Comparison of ENCODE assay signal across 28 cellular contexts in genomic region chr11:123388640-123389039, GRCh38.
"Had no signal": no experiment of that assay in that cellular context is flagged by ENCODE, and none has a peak within 500 bp of the region (broad histone marks: within the 10 kb centered on the region; RNA-seq: fewer than 3 reads in every experiment).

No MANE protein-coding gene starts in this region.

- FAIRE-seq: urothelium cell line had no signal

- H3K27me3 Mint-ChIP-seq: stimulated activated memory B cell treated with anti-CD40 and anti-IgM and Interleukin-4, amounts not matched to agents 10 μg/mL and 1 μg/mL and 100 μg/mL, for 72 hours had no signal

- ATAC-seq: stimulated activated effector memory CD8-positive, alpha-beta T cell treated with anti-CD3 and anti-CD28 coated beads, Interleukin-12 subunit alpha, Interleukin-12 subunit beta, amount 100 ng/mL, for 72 hours; stimulated activated memory B cell treated with anti-CD40 and anti-IgM and Interleukin-4, amounts not matched to agents 10 μg/mL and 1 μg/mL and 100 μg/mL, for 72 hours; stimulated activated naive B cell treated with anti-CD40 and anti-IgM and Interleukin-4, amounts not matched to agents 10 μg/mL and 1 μg/mL and 100 μg/mL, for 72 hours; stimulated activated naive CD8-positive, alpha-beta T cell treated with anti-CD3 and anti-CD28 coated beads, Interleukin-15, amount 100 ng/mL, for 72 hours; stimulated activated naive CD8-positive, alpha-beta T cell treated with anti-CD3 and anti-CD28 coated beads, Interleukin-15, Interleukin-2, amounts not matched to agents 100 U/mL and 50 U/mL, for 24 hours; upper lobe of right lung had no signal

- H3K27ac ChIP-seq: stomach, suprapubic skin, testis, thoracic aorta, tibial artery, tibial nerve, transverse colon, upper lobe of left lung, upper lobe of right lung, uterus, vagina had no signal

- H3K4me3 ChIP-seq: stomach, suprapubic skin, testis, thoracic aorta, thyroid gland, tibial artery, tibial nerve, transverse colon, upper lobe of left lung, upper lobe of right lung, uterus, vagina had no signal

- H3K4me3 Mint-ChIP-seq: stimulated activated effector memory CD8-positive, alpha-beta T cell treated with anti-CD3 and anti-CD28 coated beads, Interleukin-12 subunit alpha, Interleukin-12 subunit beta, amount 100 ng/mL, for 72 hours; stimulated activated memory B cell treated with anti-CD40 and anti-IgM and Interleukin-4, amounts not matched to agents 10 μg/mL and 1 μg/mL and 100 μg/mL, for 72 hours; stimulated activated naive B cell treated with anti-CD40 and anti-IgM and Interleukin-4, amounts not matched to agents 10 μg/mL and 1 μg/mL and 100 μg/mL, for 72 hours; stimulated activated naive CD8-positive, alpha-beta T cell treated with anti-CD3 and anti-CD28 coated beads, Interleukin-15, amount 100 ng/mL, for 72 hours; stimulated activated naive CD8-positive, alpha-beta T cell treated with anti-CD3 and anti-CD28 coated beads, Interleukin-15, Interleukin-2, amounts not matched to agents 100 ng/mL and 50 ng/mL, for 24 hours; type B pancreatic cell had no signal

- DNase-seq: stimulated activated CD4-positive, alpha-beta T cell treated with anti-CD3 and anti-CD28 coated beads, Interleukin-2, amount 100 ng/mL, for 48 hours; stimulated activated CD4-positive, alpha-beta T cell treated with anti-CD3 and anti-CD28 coated beads, Interleukin-4, amount 100 ng/mL, for 1 hour; stimulated activated CD4-positive, alpha-beta T cell treated with anti-CD3 and anti-CD28 coated beads, Interleukin-4, amount 100 ng/mL, for 24 hours; stimulated activated CD4-positive, alpha-beta T cell treated with anti-CD3 and anti-CD28 coated beads, Interleukin-4, amount 100 ng/mL, for 4 hours; stimulated activated CD8-positive, alpha-beta memory T cell treated with anti-CD3 and anti-CD28 coated beads, Interleukin-4, amount 100 ng/mL, for 48 hours; stimulated activated naive B cell treated with anti-CD40 and anti-IgM and Interleukin-4, amounts not matched to agents 10 μg/mL and 1 μg/mL and 100 μg/mL, for 72 hours; stimulated activated naive CD4-positive, alpha-beta T cell; stimulated activated naive CD4-positive, alpha-beta T cell treated with Interleukin-2 at 50 U/mL for 16 hours; stimulated activated naive CD8-positive, alpha-beta T cell treated with anti-CD3 and anti-CD28 coated beads, Interleukin-15, amount 100 ng/mL, for 72 hours; stimulated activated naive CD8-positive, alpha-beta T cell treated with anti-CD3 and anti-CD28 coated beads, Interleukin-15, Interleukin-2, amounts not matched to agents 100 U/mL and 50 U/mL, for 24 hours; stomach; substantia nigra; testis; thyroid gland; tibial artery; transverse colon; upper lobe of left lung; upper lobe of right lung; uterus had no signal

- H3K27me3 ChIP-seq: stomach, testis, thyroid gland, tibial artery, tibial nerve, transverse colon, upper lobe of left lung, upper lobe of right lung, uterus, vagina had no signal

- H3K4me1 ChIP-seq: stomach, suprapubic skin, testis, tibial artery, tibial nerve, transverse colon, upper lobe of left lung, upper lobe of right lung, uterus, vagina had no signal

- H3K27ac Mint-ChIP-seq: stimulated activated effector memory CD8-positive, alpha-beta T cell treated with anti-CD3 and anti-CD28 coated beads, Interleukin-12 subunit alpha, Interleukin-12 subunit beta, amount 100 ng/mL, for 72 hours; stimulated activated memory B cell treated with anti-CD40 and anti-IgM and Interleukin-4, amounts not matched to agents 10 μg/mL and 1 μg/mL and 100 μg/mL, for 72 hours; stimulated activated naive B cell treated with anti-CD40 and anti-IgM and Interleukin-4, amounts not matched to agents 10 μg/mL and 1 μg/mL and 100 μg/mL, for 72 hours; stimulated activated naive CD8-positive, alpha-beta T cell treated with anti-CD3 and anti-CD28 coated beads, Interleukin-15, amount 100 ng/mL, for 72 hours; stimulated activated naive CD8-positive, alpha-beta T cell treated with anti-CD3 and anti-CD28 coated beads, Interleukin-15, Interleukin-2, amounts not matched to agents 100 ng/mL and 50 ng/mL, for 24 hours; type B pancreatic cell had no signal

- H3K36me3 ChIP-seq: stomach, suprapubic skin, thoracic aorta, thyroid gland, tibial artery, tibial nerve, transverse colon, upper lobe of left lung, upper lobe of right lung, uterus, vagina had no signal

- H3K9me3 ChIP-seq: stomach, suprapubic skin, testis, thoracic aorta, thyroid gland, tibial artery, tibial nerve, transverse colon, upper lobe of left lung, upper lobe of right lung, uterus, vagina had no signal

- H3K4me1 Mint-ChIP-seq: stimulated activated memory B cell treated with anti-CD40 and anti-IgM and Interleukin-4, amounts not matched to agents 10 μg/mL and 1 μg/mL and 100 μg/mL, for 72 hours; stimulated activated naive B cell treated with anti-CD40 and anti-IgM and Interleukin-4, amounts not matched to agents 10 μg/mL and 1 μg/mL and 100 μg/mL, for 72 hours had no signal

- H3K36me3 Mint-ChIP-seq: stimulated activated effector memory CD8-positive, alpha-beta T cell treated with anti-CD3 and anti-CD28 coated beads, Interleukin-12 subunit alpha, Interleukin-12 subunit beta, amount 100 ng/mL, for 72 hours; stimulated activated memory B cell treated with anti-CD40 and anti-IgM and Interleukin-4, amounts not matched to agents 10 μg/mL and 1 μg/mL and 100 μg/mL, for 72 hours; stimulated activated naive B cell treated with anti-CD40 and anti-IgM and Interleukin-4, amounts not matched to agents 10 μg/mL and 1 μg/mL and 100 μg/mL, for 72 hours; type B pancreatic cell had no signal
